20 cellular contexts compared by ENCODE assay signal in genomic region chr12:118874698-118875548, GRCh38.
DNase-seq lines count a peak whose midpoint lies in the region; ATAC-seq and TF ChIP-seq lines count a peak whose summit lies in the region.
"Had no signal": no experiment of that assay in that cellular context is flagged by ENCODE, and none has a peak within 500 bp of the region (broad histone marks: within the 10 kb centered on the region; RNA-seq: fewer than 3 reads in every experiment).

No MANE protein-coding gene starts in this region.

- H3K27ac Mint-ChIP-seq in GM23338, result peak overlapping the region; percentile 95
- H3K27ac Mint-ChIP-seq: activated CD8-positive, alpha-beta T cell treated with anti-CD3 and anti-CD28 coated beads, Interleukin-2, amount 10 ng/mL, durations not matched to agents 7 days and 5 days had no signal

- H3K4me1 ChIP-seq in GM23338 (ENCODE audit: insufficient read depth) (peaks cover 22% of the 10 kb centered on the region), PC-3 (ENCODE audit: insufficient read depth, low read length) (no peaks in the 10 kb centered on the region)
- H3K4me1 ChIP-seq: upper lobe of left lung had no signal

- H3K4me2 ChIP-seq in GM23338, result peak overlapping the region; percentile 16
- no peak overlapping the region for H3K4me2 ChIP-seq in PC-3 (ENCODE audit: low read length)

- H3K27me3 ChIP-seq in GM23338 (ENCODE audit: insufficient read depth) (no peaks in the 10 kb centered on the region), PC-3 (ENCODE audit: low read length) (peaks cover 42% of the 10 kb centered on the region)
- H3K27me3 ChIP-seq: ovary, upper lobe of left lung had no signal

- H3F3A ChIP-seq in GM23338 (replicated peaks; ENCODE audit: low read depth), result peaks cover 8% of the 10 kb centered on the region; the same call in 1 of the 2 replicates
- no peaks in the 10 kb centered on the region for H3F3A ChIP-seq in PC-3 (ENCODE audit: low read length, unreplicated experiment)

- ATAC-seq in GM23338, result peak; percentile 96
- no peak for ATAC-seq in PC-3
- ATAC-seq in HG02763 (IDR thresholded peaks at IDR 0.05; ENCODE audit: unreplicated experiment), result no peak
- no peak for ATAC-seq in HG02938 (IDR thresholded peaks at IDR 0.05; ENCODE audit: unreplicated experiment)
- ATAC-seq: activated CD8-positive, alpha-beta T cell treated with anti-CD3 and anti-CD28 coated beads, Interleukin-2, amount 10 ng/mL, durations not matched to agents 7 days and 5 days; mucosa of descending colon; SK-N-SH treated with all-trans-retinoic acid at 6 μM for 48 hours had no signal

- peaks cover 39% of the 10 kb centered on the region for H3K4me1 Mint-ChIP-seq in GM23338

- POLR2A ChIA-PET in PC-3 (lab: Charles Lee; ENCODE audit: unreplicated experiment), result no interaction called here

- no peaks in the 10 kb centered on the region for H3K36me3 Mint-ChIP-seq in GM23338 (ENCODE audit: low read depth)

- no peak overlapping the region for H3K9ac ChIP-seq in PC-3 (ENCODE audit: low read length)

- H3K9me2 ChIP-seq in GM23338 (ENCODE audit: insufficient read depth), result no peaks in the 10 kb centered on the region; the same call in 1 of the 2 replicates
- no peaks in the 10 kb centered on the region for H3K9me2 ChIP-seq in PC-3 (replicated peaks; ENCODE audit: low read length)

- H3K79me2 ChIP-seq in GM23338 (replicated peaks; ENCODE audit: insufficient read depth) (no peaks in the 10 kb centered on the region), PC-3 (ENCODE audit: low read length) (no peaks in the 10 kb centered on the region)

- H3K27ac ChIP-seq in GM23338 (ENCODE audit: low read depth), result peak overlapping the region; percentile 48
- H3K27ac ChIP-seq in PC-3 (ENCODE audit: low read length), result no peak overlapping the region
- H3K27ac ChIP-seq: epithelial cell of prostate, ovary, upper lobe of left lung had no signal

- H3K27me3 Mint-ChIP-seq in GM23338 (ENCODE audit: insufficient read depth, low read depth, poor library complexity), result peaks cover 10% of the 10 kb centered on the region

- TF ChIP-seq CTCF in GM23338 (conservative IDR thresholded peaks at IDR 0.05; ENCODE audit: low read depth in 2 of 2) (no peak), PC-3 (conservative IDR thresholded peaks at IDR 0.05; ENCODE audit: low read depth, low read length) (no peak)

- H3K9me3 Mint-ChIP-seq in GM23338, result peaks cover 3% of the 10 kb centered on the region; the same call in 1 of the 3 replicates

- H3K36me3 ChIP-seq in GM23338 (ENCODE audit: insufficient read depth) (no peaks in the 10 kb centered on the region), PC-3 (ENCODE audit: low read depth, low read length) (no peaks in the 10 kb centered on the region)
- H3K36me3 ChIP-seq: ovary, upper lobe of left lung had no signal

- H4K20me1 ChIP-seq in GM23338 (replicated peaks; ENCODE audit: insufficient read depth) (no peaks in the 10 kb centered on the region), PC-3 (ENCODE audit: low read length) (no peaks in the 10 kb centered on the region)

- H3K9me3 ChIP-seq in PC-3 (ENCODE audit: low read length), result no peaks in the 10 kb centered on the region
- H3K9me3 ChIP-seq: mucosa of descending colon, ovary, upper lobe of left lung had no signal

- no TSS peak for BruUV-seq in PC-3 (replicated peaks; lab: Mats Ljungman, UMichigan)

- H3K4me3 ChIP-seq in GM23338 (peak overlapping the region; percentile 4), PC-3 (ENCODE audit: low read length) (no peak overlapping the region)
- H3K4me3 ChIP-seq: mucosa of descending colon, ovary, upper lobe of left lung had no signal

- intact Hi-C loops in PC-3 (cut with micrococcal nuclease), result no loop called here

- H2AFZ ChIP-seq in GM23338, result 0 out of 2 replicates have a peak overlapping the region, but pooled peaks have one; percentile 0
- H2AFZ ChIP-seq in PC-3 (ENCODE audit: low read length), result no peak overlapping the region

- CTCF ChIA-PET in PC-3 (lab: Charles Lee), result no interaction called here

- DNase-seq in GM23338 (ENCODE audit: low spot score) (peak; percentile 96), NCI-H187 treated with DMSO at 0.1 percent for 48 hours (lab: John Stamatoyannopoulos, UW) (peak; percentile 40), PC-3 (peak; percentile 9), iPS-NIHi11 (ENCODE audit: low spot score) (peak; percentile 75), AG08396 (ENCODE audit: low spot score) (no peak), GM19238 (ENCODE audit: insufficient read length, low spot score) (no peak)
- DNase-seq: activated CD8-positive, alpha-beta T cell treated with anti-CD3 and anti-CD28 coated beads, Interleukin-2, amount 10 ng/mL, durations not matched to agents 7 days and 5 days; activated effector memory CD4-positive, alpha-beta T cell treated with Interleukin-2 at 50 U/mL for 16 hours; AML-193; aorta; DND-41; mucosa of descending colon; NCI-H2081 treated with DMSO at 0.1 percent for 48 hours; ovary; stimulated activated CD4-positive, alpha-beta T cell treated with anti-CD3 and anti-CD28 coated beads, Interleukin-4, amount 100 ng/mL, for 4 hours; upper lobe of left lung had no signal

- peak overlapping the region; percentile 62 for H3K4me3 Mint-ChIP-seq in GM23338
- H3K4me3 Mint-ChIP-seq: activated CD8-positive, alpha-beta T cell treated with anti-CD3 and anti-CD28 coated beads, Interleukin-2, amount 10 ng/mL, durations not matched to agents 7 days and 5 days had no signal

TF ChIP-seq in GM23338, 12 proteins besides CTCF, POLR2A, EP300 and RAD21:
- TF ChIP-seq STAT1 (IDR thresholded peaks at IDR 0.05; ENCODE audit: unreplicated experiment), result no peak
- TF ChIP-seq ZNF462 (CRISPR knock-in tag; IDR thresholded peaks at IDR 0.05), result 0 out of 2 replicates have a peak, but pooled peaks have one; percentile 3

Comparison
In these comparisons a context has a peak if more than half of its experiments do, and no peak if none do; other contexts are left out.
1. DNase-seq: peak in GM23338 (single experiment), NCI-H187 treated with DMSO at 0.1 percent for 48 hours (single experiment), PC-3 (single experiment) and iPS-NIHi11 (single experiment); none in AG08396 (single experiment) and GM19238 (single experiment).